ENCODE assay signal across 1 cellular context in the genomic region with DNA sequence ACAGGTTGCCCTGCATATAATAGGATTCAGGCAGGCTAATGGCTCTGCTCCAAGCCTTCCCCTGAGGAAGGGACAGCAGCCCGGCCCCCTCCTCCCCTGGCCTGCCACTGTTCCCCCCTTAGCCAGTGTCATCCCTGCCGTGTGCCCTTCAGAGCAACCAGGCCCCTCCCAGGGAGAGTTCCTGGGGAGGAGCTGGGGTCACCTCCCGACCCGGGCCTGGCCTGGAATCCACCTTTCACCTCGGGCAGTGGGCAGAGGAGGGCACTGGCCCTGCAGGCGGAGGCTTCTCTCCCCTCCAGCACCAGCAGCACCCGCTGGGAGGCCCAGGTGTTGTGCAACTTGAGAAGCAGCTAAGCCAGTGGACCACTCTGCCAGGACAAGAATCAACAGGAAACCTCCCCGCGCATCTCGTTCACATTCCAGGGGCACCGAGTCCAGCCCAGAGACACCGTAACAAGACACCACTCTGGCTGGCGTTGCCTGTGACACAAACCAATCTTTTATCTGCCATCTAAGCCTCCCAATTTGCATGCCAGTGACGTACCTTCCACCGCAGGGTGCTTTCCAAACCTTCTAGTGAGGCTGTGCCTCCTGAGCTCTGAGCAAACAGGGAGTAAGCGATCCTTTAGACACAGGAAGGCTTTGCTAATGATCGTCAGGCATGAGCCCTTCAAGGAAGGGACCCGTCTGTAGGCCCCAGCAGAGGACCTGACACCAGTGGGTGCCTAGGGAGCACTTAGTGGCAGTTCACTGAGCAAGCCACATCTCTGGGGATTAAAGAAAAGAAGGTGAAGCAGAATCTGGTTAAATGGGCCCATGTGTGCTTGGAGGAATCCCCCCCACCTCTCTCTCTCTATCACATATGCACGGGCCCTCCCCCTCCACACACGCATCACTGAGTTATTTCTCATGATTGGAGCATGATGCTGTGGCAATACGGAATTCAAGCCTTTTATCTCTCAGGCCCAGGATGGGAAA.
TF ChIP-seq lines count a peak whose summit lies in the region.

No MANE protein-coding gene starts in this region.

TF ChIP-seq in SK-N-SH, 30 proteins besides CTCF, POLR2A, EP300 and RAD21 (continued from another document):
- TF ChIP-seq, protein P1, sequence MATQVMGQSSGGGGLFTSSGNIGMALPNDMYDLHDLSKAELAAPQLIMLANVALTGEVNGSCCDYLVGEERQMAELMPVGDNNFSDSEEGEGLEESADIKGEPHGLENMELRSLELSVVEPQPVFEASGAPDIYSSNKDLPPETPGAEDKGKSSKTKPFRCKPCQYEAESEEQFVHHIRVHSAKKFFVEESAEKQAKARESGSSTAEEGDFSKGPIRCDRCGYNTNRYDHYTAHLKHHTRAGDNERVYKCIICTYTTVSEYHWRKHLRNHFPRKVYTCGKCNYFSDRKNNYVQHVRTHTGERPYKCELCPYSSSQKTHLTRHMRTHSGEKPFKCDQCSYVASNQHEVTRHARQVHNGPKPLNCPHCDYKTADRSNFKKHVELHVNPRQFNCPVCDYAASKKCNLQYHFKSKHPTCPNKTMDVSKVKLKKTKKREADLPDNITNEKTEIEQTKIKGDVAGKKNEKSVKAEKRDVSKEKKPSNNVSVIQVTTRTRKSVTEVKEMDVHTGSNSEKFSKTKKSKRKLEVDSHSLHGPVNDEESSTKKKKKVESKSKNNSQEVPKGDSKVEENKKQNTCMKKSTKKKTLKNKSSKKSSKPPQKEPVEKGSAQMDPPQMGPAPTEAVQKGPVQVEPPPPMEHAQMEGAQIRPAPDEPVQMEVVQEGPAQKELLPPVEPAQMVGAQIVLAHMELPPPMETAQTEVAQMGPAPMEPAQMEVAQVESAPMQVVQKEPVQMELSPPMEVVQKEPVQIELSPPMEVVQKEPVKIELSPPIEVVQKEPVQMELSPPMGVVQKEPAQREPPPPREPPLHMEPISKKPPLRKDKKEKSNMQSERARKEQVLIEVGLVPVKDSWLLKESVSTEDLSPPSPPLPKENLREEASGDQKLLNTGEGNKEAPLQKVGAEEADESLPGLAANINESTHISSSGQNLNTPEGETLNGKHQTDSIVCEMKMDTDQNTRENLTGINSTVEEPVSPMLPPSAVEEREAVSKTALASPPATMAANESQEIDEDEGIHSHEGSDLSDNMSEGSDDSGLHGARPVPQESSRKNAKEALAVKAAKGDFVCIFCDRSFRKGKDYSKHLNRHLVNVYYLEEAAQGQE (IDR thresholded peaks at IDR 0.05; ENCODE audit: low read depth, low read length) = 0 out of 2 replicates have a peak, but pooled peaks have one; percentile 4
- TF ChIP-seq NRF1 (IDR thresholded peaks at IDR 0.05; ENCODE audit: low read depth, low read length) (peak; percentile 48; the same call in 1 of the 2 replicates), GABPA (IDR thresholded peaks at IDR 0.05; ENCODE audit: low read depth) (no peak), TAF1 (IDR thresholded peaks at IDR 0.05; ENCODE audit: borderline replicate concordance, low read depth, low read length) (peak; percentile 38; the same call in 1 of the 2 replicates), FOXM1 (IDR thresholded peaks at IDR 0.05; ENCODE audit: low read depth) (no peak), CHD2 (IDR thresholded peaks at IDR 0.05; ENCODE audit: low read length, partially characterized antibody) (no peak), NFIC (IDR thresholded peaks at IDR 0.05; ENCODE audit: borderline replicate concordance) (peak; percentile 69; the same call in 1 of the 2 replicates), RXRA (IDR thresholded peaks at IDR 0.05; ENCODE audit: borderline replicate concordance, low read depth) (peak; percentile 47; the same call in 1 of the 2 replicates), TCF12 (IDR thresholded peaks at IDR 0.05) (peak; percentile 79), RFX5 (IDR thresholded peaks at IDR 0.05; ENCODE audit: low read length) (no peak), POLR2AphosphoS5 (IDR thresholded peaks at IDR 0.05; ENCODE audit: low read depth, low read length) (peak; percentile 17; the same call in 1 of the 2 replicates)
- TF ChIP-seq, protein P2, sequence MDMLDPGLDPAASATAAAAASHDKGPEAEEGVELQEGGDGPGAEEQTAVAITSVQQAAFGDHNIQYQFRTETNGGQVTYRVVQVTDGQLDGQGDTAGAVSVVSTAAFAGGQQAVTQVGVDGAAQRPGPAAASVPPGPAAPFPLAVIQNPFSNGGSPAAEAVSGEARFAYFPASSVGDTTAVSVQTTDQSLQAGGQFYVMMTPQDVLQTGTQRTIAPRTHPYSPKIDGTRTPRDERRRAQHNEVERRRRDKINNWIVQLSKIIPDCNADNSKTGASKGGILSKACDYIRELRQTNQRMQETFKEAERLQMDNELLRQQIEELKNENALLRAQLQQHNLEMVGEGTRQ (IDR thresholded peaks at IDR 0.05; ENCODE audit: borderline replicate concordance, low read depth, low read length) = no peak
TF ChIP-seq in SK-N-SH: peak in this region for 12.
